8 cellular contexts compared by ENCODE assay signal in the genomic region with DNA sequence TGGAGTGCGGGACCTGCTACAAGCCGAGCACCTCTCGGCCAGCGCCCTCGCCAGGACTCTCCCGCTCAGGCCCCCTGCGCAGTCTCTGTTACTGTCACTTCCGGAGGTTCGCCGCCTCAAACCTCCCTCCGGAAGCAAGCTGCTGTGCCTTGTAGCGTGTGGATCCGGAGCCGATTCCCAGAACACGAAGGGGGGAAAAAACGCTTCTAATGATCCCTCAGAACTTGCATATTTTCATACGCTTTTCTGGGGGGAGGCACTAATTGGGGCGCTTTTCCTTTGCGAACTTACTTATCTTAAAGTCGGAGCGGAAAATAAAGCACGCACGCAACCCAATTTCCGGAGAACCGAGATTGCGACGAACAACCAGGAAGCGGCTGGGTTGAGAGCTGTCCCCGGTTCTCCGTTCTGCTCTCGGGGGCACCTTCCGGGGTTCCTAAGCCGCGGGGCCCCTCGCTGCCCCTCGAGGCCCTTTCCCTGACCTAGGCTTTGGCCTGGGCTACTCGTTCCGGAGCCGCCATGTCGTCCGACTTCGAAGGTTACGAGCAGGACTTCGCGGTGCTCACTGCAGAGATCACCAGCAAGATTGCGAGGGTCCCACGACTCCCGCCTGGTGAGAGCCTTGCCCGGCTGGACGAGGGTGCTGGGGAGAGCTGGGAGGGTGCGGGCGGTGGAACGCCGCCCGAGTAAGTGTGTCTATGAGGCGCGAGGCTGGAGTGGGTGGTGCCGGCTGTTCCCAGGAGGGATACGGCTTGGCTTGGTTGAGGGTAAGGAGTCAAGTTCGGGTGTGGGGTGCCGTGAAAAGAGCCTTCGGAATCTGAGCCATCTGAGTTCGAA. TPM values are rescaled to one million over a fixed set of nuclear protein-coding genes. Genes with fewer than 3 reads are reported as not detected.
DNase-seq lines count a peak whose midpoint lies in the region; ATAC-seq and TF ChIP-seq lines count a peak whose summit lies in the region.

A gene (plus strand): TSS at position 361 of the 837 bp plus-strand sequence. CDS start 159 bp downstream, at position 520.
A gene with protein sequence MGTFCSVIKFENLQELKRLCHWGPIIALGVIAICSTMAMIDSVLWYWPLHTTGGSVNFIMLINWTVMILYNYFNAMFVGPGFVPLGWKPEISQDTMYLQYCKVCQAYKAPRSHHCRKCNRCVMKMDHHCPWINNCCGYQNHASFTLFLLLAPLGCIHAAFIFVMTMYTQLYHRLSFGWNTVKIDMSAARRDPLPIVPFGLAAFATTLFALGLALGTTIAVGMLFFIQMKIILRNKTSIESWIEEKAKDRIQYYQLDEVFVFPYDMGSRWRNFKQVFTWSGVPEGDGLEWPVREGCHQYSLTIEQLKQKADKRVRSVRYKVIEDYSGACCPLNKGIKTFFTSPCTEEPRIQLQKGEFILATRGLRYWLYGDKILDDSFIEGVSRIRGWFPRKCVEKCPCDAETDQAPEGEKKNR (minus strand): TSS at position 60 of the 837 bp plus-strand sequence. CDS start 1,478 bp downstream, outside the sequence.

- peak in 1 of 2 donors; percentile 39 for TF ChIP-seq POLR2A in uterus (IDR thresholded peaks at IDR 0.05)

- no peaks in the 10 kb centered on the region for H3K27me3 ChIP-seq in uterus

- H3K27ac ChIP-seq in uterus: peak within 1 kb of the TSS; percentile 90

- H3K4me3 ChIP-seq in GM12875 (ENCODE audit: low read depth, low read length) (peak within 1 kb of the TSS; percentile 100), uterus (peak within 1 kb of the TSS; percentile 55 to 99)

- DNase-seq in NCI-H1105 (lab: John Stamatoyannopoulos, UW) (peak; percentile 14), amniotic stem cell (lab: John Stamatoyannopoulos, UW) (peak; percentile 59), left ventricle myocardium superior (peak; percentile 90), pulmonary artery endothelial cell (ENCODE audit: low read depth, low spot score) (peak; percentile 41), uterus (peak; percentile 81 to 82)

- ATAC-seq in HG02642 (IDR thresholded peaks at IDR 0.05; ENCODE audit: poor library complexity, unreplicated experiment) (peak; percentile 94), left ventricle myocardium superior (peak; percentile 99)

- no peaks in the 10 kb centered on the region for H3K36me3 ChIP-seq in uterus

- intact Hi-C loops in T-helper 1 cell treated with Interleukin-12 subunit alpha and Interleukin-12 subunit beta and Interleukin-4 antibody, amounts not matched to agents 30 ng/mL and 1 ng/mL, for 36 hours (cut with micrococcal nuclease): loop anchor here (1.0 to 5.0 kb wide), 6 partner anchors 25 to 1726 kb away; a partner anchor contains a TSS
- intact Hi-C loops in left ventricle myocardium superior (cut with micrococcal nuclease): loop anchor here (10.0 kb wide), 1 partner anchor 272 kb away; no protein-coding TSS in a partner anchor
- intact Hi-C loops in uterus (cut with DNase I; ENCODE audit: low total_unique reads): no loop called here

- no peaks in the 10 kb centered on the region for H3K9me3 ChIP-seq in uterus

- TF ChIP-seq CTCF in GM12875 (IDR thresholded peaks at IDR 0.05; ENCODE audit: borderline replicate concordance, insufficient read depth, low read depth, low read length) (peak; percentile 36; the same call in 1 of the 2 replicates), uterus (IDR thresholded peaks at IDR 0.05) (peak in 2 of 4 experiments; percentile 16 to 29)

- H3K4me1 ChIP-seq in uterus: no peaks in the 10 kb centered on the region

RNA-seq across cellular contexts. Expression of the first gene that starts in this region (rescaled TPM):
- 46.4 and 48.5 TPM in 2 replicates for total RNA-seq in T-helper 1 cell treated with Interleukin-12 subunit alpha and Interleukin-12 subunit beta and Interleukin-4 antibody, amounts not matched to agents 30 ng/mL and 1 ng/mL, for 36 hours
- total RNA-seq in left ventricle myocardium superior (22.9 TPM), pulmonary artery endothelial cell (21.1 and 31.0 TPM in 2 replicates), uterus (10 to 100 TPM; 21.5 to 50.6 (median 37.5) TPM)

RNA-seq across cellular contexts. Expression of the second gene that starts in this region (rescaled TPM):
- total RNA-seq in T-helper 1 cell treated with Interleukin-12 subunit alpha and Interleukin-12 subunit beta and Interleukin-4 antibody, amounts not matched to agents 30 ng/mL and 1 ng/mL, for 36 hours: 51.6 and 52.4 TPM in 2 replicates
- total RNA-seq in left ventricle myocardium superior (17.6 TPM), pulmonary artery endothelial cell (29.3 and 49.3 TPM in 2 replicates), uterus (10 to 100 TPM; 22.9 to 89.7 (median 39.9) TPM)

Comparison
In these comparisons a context has a peak if more than half of its experiments do, and no peak if none do; other contexts are left out.
1. Peak in every context shown above with its lines: DNase-seq, ATAC-seq, H3K4me3 ChIP-seq and H3K27ac ChIP-seq.
2. DNase-seq: peak in every context shown above with its lines; median percentile 90 in left ventricle myocardium superior; 82 in uterus; 59 in amniotic stem cell; 41 in pulmonary artery endothelial cell; 14 in NCI-H1105.